ENCODE assay signal across 8 cellular contexts in genomic region chr6:44925100-44925739, GRCh38.
DNase-seq lines count a peak whose midpoint lies in the region; ATAC-seq and TF ChIP-seq lines count a peak whose summit lies in the region.

No MANE protein-coding gene starts in this region.

- WGBS in lower leg skin, 2 donors = 3 to 15% methylated on average over 1 of the region's 1 CpG

- no peak overlapping the region for H3K4me3 ChIP-seq in cardiac muscle cell
- H3K4me3 ChIP-seq in lower leg skin (ENCODE audit: low read depth, poor library complexity, severe bottlenecking) = no peak overlapping the region

- H3K27me3 ChIP-seq in cardiac muscle cell = no peaks in the 10 kb centered on the region

- TF ChIP-seq CTCF in cardiac muscle cell (IDR thresholded peaks at IDR 0.05; ENCODE audit: low read depth, low read length) (no peak), lower leg skin (IDR thresholded peaks at IDR 0.05) (no peak)

- no peaks in the 10 kb centered on the region for H3K36me3 ChIP-seq in cardiac muscle cell

- H3K4me1 ChIP-seq in cardiac muscle cell (ENCODE audit: low read depth) = peaks cover 23% of the 10 kb centered on the region

- peaks cover 55% of the 10 kb centered on the region for H3K4me1 Mint-ChIP-seq in stimulated activated naive CD8-positive, alpha-beta T cell treated with anti-CD3 and anti-CD28 coated beads, Interleukin-15, amount 100 ng/mL, for 72 hours

- peak overlapping the region; percentile 54 to 96 for H3K27ac Mint-ChIP-seq in stimulated activated naive CD8-positive, alpha-beta T cell treated with anti-CD3 and anti-CD28 coated beads, Interleukin-15, amount 100 ng/mL, for 72 hours

- peak overlapping the region; percentile 25 to 72 for H3K4me3 Mint-ChIP-seq in stimulated activated naive CD8-positive, alpha-beta T cell treated with anti-CD3 and anti-CD28 coated beads, Interleukin-15, amount 100 ng/mL, for 72 hours

- intact Hi-C loops in Right ventricle myocardium inferior (cut with DNase I) (no loop called here), lower leg skin (cut with DNase I; ENCODE audit: low total_unique reads) (no loop called here)

- no peaks in the 10 kb centered on the region for H3K9me3 ChIP-seq in cardiac muscle cell (ENCODE audit: low read depth)

- no peaks in the 10 kb centered on the region for H3K9me3 Mint-ChIP-seq in stimulated activated naive CD8-positive, alpha-beta T cell treated with anti-CD3 and anti-CD28 coated beads, Interleukin-15, amount 100 ng/mL, for 72 hours

- H3K27me3 Mint-ChIP-seq in stimulated activated naive CD8-positive, alpha-beta T cell treated with anti-CD3 and anti-CD28 coated beads, Interleukin-15, amount 100 ng/mL, for 72 hours = no peaks in the 10 kb centered on the region

- no peak overlapping the region for H3K27ac ChIP-seq in cardiac muscle cell
- H3K27ac ChIP-seq in caudate nucleus (ENCODE audit: low read depth, low read length) = no peak overlapping the region

- DNase-seq in cardiac muscle cell (ENCODE audit: low read depth in 1 of 2, low spot score in 1 of 2) (peak; percentile 6 to 57), Right ventricle myocardium inferior (ENCODE audit: missing footprints) (no peak), NCI-H82 (lab: John Stamatoyannopoulos, UW) (peak; percentile 49), dermis blood vessel endothelial cell (peak; percentile 47), caudate nucleus (lab: John Stamatoyannopoulos, UW) (no peak), lower leg skin (ENCODE audit: low spot score in 2 of 2) (no peak)
- peak in 1 of 2 donors; percentile 52 for DNase-seq in stimulated activated naive CD8-positive, alpha-beta T cell treated with anti-CD3 and anti-CD28 coated beads, Interleukin-15, amount 100 ng/mL, for 72 hours
- DNase-seq in stimulated activated CD4-positive, alpha-beta T cell treated with anti-CD3 and anti-CD28 coated beads, Interleukin-1b, Interleukin-23, amount 100 ng/mL, for 48 hours = no peak

- no peak for ATAC-seq in Right ventricle myocardium inferior
- ATAC-seq in stimulated activated naive CD8-positive, alpha-beta T cell treated with anti-CD3 and anti-CD28 coated beads, Interleukin-15, amount 100 ng/mL, for 72 hours = peak; percentile 91

- TF ChIP-seq POLR2A in lower leg skin (IDR thresholded peaks at IDR 0.05) = no peak

Comparison
In these comparisons a context has a peak if more than half of its experiments do, and no peak if none do; other contexts are left out.
1. DNase-seq: peak in cardiac muscle cell (2 of 2), NCI-H82 (single experiment) and dermis blood vessel endothelial cell (single experiment); none in Right ventricle myocardium inferior (single experiment), stimulated activated CD4-positive, alpha-beta T cell treated with anti-CD3 and anti-CD28 coated beads, Interleukin-1b, Interleukin-23, amount 100 ng/mL, for 48 hours (single experiment), caudate nucleus (0 of 61) and lower leg skin (0 of 2).